In the genomic region with DNA sequence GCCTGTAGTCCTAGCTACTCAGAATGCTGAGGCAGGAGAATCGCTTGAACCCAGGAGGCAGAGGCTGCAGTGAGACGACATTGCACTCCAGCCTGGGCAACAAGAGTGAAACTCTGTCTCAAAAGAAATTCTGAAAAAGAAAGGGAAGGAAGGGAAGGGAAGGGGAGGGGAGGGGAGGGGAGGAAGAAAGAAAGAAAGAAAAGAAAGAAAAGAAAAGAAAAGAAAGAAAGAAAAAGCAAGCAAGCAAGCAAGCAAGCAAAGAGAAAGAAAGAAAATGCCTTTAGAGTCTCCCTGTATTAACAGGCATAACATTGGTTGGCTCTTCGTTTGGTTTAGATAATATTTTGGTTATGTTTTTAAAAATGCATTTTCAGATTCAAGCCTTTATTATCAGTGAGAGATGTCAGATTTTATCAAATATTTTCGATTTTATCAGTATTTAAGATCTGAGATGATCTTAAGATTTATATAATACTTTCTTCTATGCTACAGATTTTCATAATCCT, we compare ENCODE assay signal across 2 cellular contexts.
A peak's percentile ranks its signal among the peaks of the same experiment; 100 is the strongest.
TF ChIP-seq lines count a peak whose summit lies in the region.

No MANE protein-coding gene starts in this region.

TF ChIP-seq in HepG2, 621 proteins besides CTCF, POLR2A, EP300 and RAD21:
- TF ChIP-seq HNRNPK (IDR thresholded peaks at IDR 0.05; ENCODE audit: low read depth, low read length, poor library complexity, severe bottlenecking) (peak; percentile 94), PAX8 (CRISPR knock-in tag; IDR thresholded peaks at IDR 0.05; ENCODE audit: borderline replicate concordance) (no peak)
- TF ChIP-seq, protein P1, sequence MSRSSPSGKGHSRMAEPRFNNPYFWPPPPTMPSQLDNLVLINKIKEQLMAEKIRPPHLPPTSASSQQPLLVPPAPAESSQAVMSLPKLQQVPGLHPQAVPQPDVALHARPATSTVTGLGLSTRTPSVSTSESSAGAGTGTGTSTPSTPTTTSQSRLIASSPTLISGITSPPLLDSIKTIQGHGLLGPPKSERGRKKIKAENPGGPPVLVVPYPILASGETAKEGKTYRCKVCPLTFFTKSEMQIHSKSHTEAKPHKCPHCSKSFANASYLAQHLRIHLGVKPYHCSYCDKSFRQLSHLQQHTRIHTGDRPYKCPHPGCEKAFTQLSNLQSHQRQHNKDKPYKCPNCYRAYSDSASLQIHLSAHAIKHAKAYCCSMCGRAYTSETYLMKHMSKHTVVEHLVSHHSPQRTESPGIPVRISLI (CRISPR knock-in tag; IDR thresholded peaks at IDR 0.05; ENCODE audit: borderline replicate concordance): no peak

TF ChIP-seq in WTC11, 78 proteins besides CTCF, POLR2A, EP300 and RAD21:
- TF ChIP-seq, protein P2, sequence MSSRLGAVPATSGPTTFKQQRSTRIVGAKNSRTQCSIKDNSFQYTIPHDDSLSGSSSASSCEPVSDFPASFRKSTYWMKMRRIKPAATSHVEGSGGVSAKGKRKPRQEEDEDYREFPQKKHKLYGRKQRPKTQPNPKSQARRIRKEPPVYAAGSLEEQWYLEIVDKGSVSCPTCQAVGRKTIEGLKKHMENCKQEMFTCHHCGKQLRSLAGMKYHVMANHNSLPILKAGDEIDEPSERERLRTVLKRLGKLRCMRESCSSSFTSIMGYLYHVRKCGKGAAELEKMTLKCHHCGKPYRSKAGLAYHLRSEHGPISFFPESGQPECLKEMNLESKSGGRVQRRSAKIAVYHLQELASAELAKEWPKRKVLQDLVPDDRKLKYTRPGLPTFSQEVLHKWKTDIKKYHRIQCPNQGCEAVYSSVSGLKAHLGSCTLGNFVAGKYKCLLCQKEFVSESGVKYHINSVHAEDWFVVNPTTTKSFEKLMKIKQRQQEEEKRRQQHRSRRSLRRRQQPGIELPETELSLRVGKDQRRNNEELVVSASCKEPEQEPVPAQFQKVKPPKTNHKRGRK (CRISPR knock-in tag; IDR thresholded peaks at IDR 0.05; ENCODE audit: borderline replicate concordance): 0 out of 2 replicates have a peak, but pooled peaks have one; percentile 16
- TF ChIP-seq ZNF671 (CRISPR knock-in tag; IDR thresholded peaks at IDR 0.05): no peak
